27 cellular contexts compared by ENCODE assay signal in the genomic region with DNA sequence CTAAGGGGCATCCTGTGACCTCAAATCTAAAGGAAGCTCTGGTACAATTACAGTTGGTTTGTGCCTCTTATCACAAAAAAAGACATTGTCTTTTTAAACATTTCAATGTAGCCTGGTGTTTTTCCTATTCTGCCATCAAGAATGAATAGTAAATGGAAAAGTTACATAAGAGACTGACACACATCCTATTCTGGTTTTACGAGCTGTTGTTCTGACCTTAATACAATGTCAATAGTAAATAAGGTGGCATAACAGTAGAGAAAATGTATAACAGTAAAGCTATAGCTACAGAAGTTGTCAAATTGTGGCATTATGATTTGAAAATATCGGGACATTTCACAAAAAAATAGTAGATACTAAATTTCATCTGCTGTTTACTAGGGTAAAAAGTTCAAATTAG.
"Had no signal": no experiment of that assay in that cellular context is flagged by ENCODE, and none has a peak within 500 bp of the region (broad histone marks: within the 10 kb centered on the region; RNA-seq: fewer than 3 reads in every experiment).

No MANE protein-coding gene starts in this region.

- DNase-seq: activated CD4-positive, alpha-beta T cell treated with anti-CD3 and anti-CD28 coated beads for 48 hours; activated CD4-positive, alpha-beta T cell treated with anti-CD3 and anti-CD28 coated beads, Interleukin-2, amount 50 U/mL, for 48 hours; activated CD8-positive, alpha-beta memory T cell treated with anti-CD3 and anti-CD28 coated beads for 24 hours; activated gamma-delta T cell treated with Interleukin-2 at 50 U/mL for 16 hours; activated naive CD4-positive, alpha-beta T cell treated with anti-CD3 and anti-CD28 coated beads, Interleukin-2, amount 50 U/mL, for 16 hours; amniotic stem cell; colonic mucosa; heart left ventricle; hypothalamus; immature natural killer cell; kidney; naive thymus-derived CD8-positive, alpha-beta T cell; nucleus accumbens; pancreas; stimulated activated CD4-positive, alpha-beta T cell treated with anti-CD3 and anti-CD28 coated beads, Interleukin-15, amount 100 ng/mL, for 24 hours; stimulated activated CD4-positive, alpha-beta T cell treated with anti-CD3 and anti-CD28 coated beads, Interleukin-2, amount 100 ng/mL, for 24 hours; stimulated activated naive CD4-positive, alpha-beta T cell treated with Interleukin-2 at 50 U/mL for 16 hours; T-helper 9 cell; thyroid gland; upper lobe of right lung had no signal

- FAIRE-seq: bronchial epithelial cell, endothelial cell of umbilical vein had no signal

- H3K4me3 ChIP-seq: colonic mucosa, heart left ventricle, pancreas, right atrium auricular region, thyroid gland, upper lobe of right lung had no signal

- H3K36me3 ChIP-seq: colonic mucosa had no signal

- H3K27me3 ChIP-seq: colonic mucosa, heart left ventricle, pancreas, right atrium auricular region, thyroid gland, upper lobe of right lung had no signal

- H3K4me1 Mint-ChIP-seq: neural crest cell had no signal

- H3K27ac ChIP-seq: colonic mucosa, heart left ventricle, pancreas, right atrium auricular region, thyroid gland, upper lobe of right lung, VCaP had no signal

- ATAC-seq: heart left ventricle; naive thymus-derived CD8-positive, alpha-beta T cell; pancreas; upper lobe of right lung had no signal

- H3K4me1 ChIP-seq: colonic mucosa, pancreas, right atrium auricular region, upper lobe of right lung had no signal

- H3K27me3 Mint-ChIP-seq: memory B cell; naive thymus-derived CD8-positive, alpha-beta T cell had no signal

- H3K4me3 Mint-ChIP-seq: immature natural killer cell; memory B cell; naive thymus-derived CD8-positive, alpha-beta T cell; neural crest cell; T-helper 1 cell treated with Interleukin-12 subunit alpha and Interleukin-12 subunit beta and Interleukin-4 antibody, amounts not matched to agents 30 μg/mL and 1 μg/mL, for 36 hours had no signal

- H3K9me3 Mint-ChIP-seq: immature natural killer cell; memory B cell; naive thymus-derived CD8-positive, alpha-beta T cell; neural crest cell; T-helper 1 cell treated with Interleukin-12 subunit alpha and Interleukin-12 subunit beta and Interleukin-4 antibody, amounts not matched to agents 30 μg/mL and 1 μg/mL, for 36 hours had no signal

- H3K27ac Mint-ChIP-seq: immature natural killer cell; memory B cell; T-helper 1 cell treated with Interleukin-12 subunit alpha and Interleukin-12 subunit beta and Interleukin-4 antibody, amounts not matched to agents 30 μg/mL and 1 μg/mL, for 36 hours had no signal

- H3K9me3 ChIP-seq: colonic mucosa, heart left ventricle, pancreas, right atrium auricular region, thyroid gland, upper lobe of right lung had no signal
